Comparison of ENCODE assay signal across 6 cellular contexts in the genomic region with DNA sequence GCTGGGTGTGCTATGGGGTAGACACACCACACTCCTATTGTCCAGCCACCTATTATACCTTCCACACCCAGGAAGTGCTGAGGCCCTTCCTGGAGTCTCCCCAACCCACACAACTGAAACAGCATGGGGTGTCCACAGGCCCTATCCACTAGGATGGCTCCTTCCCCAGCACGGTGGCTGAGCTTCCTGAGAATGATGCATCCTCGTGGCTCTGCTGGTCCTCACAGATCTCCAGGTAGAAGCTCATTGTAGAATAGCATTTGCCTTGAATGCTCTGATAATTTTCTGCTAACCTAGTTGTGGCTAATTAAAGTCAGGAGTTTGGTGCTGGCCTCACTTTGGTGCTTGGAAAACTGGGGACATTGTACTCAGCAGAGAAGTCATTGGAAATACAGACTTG.
"Had no signal": no experiment of that assay in that cellular context is flagged by ENCODE, and none has a peak within 500 bp of the region (broad histone marks: within the 10 kb centered on the region; RNA-seq: fewer than 3 reads in every experiment).

No MANE protein-coding gene starts in this region.

- H2AFZ ChIP-seq: GM23338 had no signal

- H3K4me2 ChIP-seq: GM23338 had no signal

- H3K4me3 Mint-ChIP-seq: GM23338, H9, IgD-negative memory B cell had no signal

- ATAC-seq: GM23338, HepG2 had no signal

- H3K4me1 Mint-ChIP-seq: GM23338, H9 had no signal

- H3K4me3 ChIP-seq: GM23338 had no signal

- DNase-seq: H9, HCEC 1CT had no signal

- H3K27ac ChIP-seq: HL-60 had no signal

- H3K27ac Mint-ChIP-seq: GM23338, H9 had no signal
